1 cellular context compared by ENCODE assay signal in the genomic region with DNA sequence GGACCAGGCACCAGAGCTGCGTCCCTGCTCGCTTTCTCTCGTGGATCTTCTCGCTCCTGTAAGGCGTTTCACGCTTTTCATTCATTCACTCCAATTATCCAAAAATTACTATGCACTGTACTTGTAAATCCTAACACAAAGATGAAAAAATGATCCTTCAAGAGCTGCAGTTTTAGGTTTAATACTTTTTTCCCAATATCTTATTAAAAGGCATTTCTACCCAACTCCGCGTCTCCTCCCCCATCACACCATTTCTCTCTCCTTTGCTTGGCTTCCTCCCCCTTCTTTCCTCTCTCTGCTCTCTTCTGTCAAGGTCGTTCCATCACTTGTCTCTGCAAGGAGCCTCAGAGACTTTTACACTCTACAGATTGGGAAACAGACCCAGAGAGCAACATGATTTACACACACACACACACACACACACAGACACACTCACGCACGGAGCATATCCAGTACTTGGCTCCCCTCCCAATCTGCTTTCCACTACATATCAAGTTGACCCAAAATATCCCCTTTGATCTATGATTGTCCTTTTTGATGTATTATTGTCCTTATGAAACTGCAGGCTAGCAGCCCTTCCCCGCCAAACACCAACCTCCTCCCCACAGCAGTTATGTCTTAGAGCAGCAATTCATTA.
TF ChIP-seq lines count a peak whose summit lies in the region.

No MANE protein-coding gene starts in this region.

TF ChIP-seq in IMR-90, 13 proteins besides CTCF, POLR2A, EP300 and RAD21 (continued from another document):
- TF ChIP-seq, protein P1, sequence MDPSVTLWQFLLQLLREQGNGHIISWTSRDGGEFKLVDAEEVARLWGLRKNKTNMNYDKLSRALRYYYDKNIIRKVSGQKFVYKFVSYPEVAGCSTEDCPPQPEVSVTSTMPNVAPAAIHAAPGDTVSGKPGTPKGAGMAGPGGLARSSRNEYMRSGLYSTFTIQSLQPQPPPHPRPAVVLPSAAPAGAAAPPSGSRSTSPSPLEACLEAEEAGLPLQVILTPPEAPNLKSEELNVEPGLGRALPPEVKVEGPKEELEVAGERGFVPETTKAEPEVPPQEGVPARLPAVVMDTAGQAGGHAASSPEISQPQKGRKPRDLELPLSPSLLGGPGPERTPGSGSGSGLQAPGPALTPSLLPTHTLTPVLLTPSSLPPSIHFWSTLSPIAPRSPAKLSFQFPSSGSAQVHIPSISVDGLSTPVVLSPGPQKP (IDR thresholded peaks at IDR 0.05; ENCODE audit: borderline replicate concordance, low read depth, low read length), result no peak
